ENCODE assay signal across 1 cellular context in genomic region chr3:25427155-25428002, GRCh38.
TF ChIP-seq lines count a peak whose summit lies in the region.

No MANE protein-coding gene starts in this region.

TF ChIP-seq in H1, 55 proteins besides CTCF, POLR2A, EP300 and RAD21 (continued from another document):
- TF ChIP-seq SP2 (IDR thresholded peaks at IDR 0.05; ENCODE audit: low read length) (no peak), SUZ12 (IDR thresholded peaks at IDR 0.05; ENCODE audit: low read length) (no peak), ATF3 (IDR thresholded peaks at IDR 0.05; ENCODE audit: insufficient read depth, low read depth, low read length) (no peak), SIN3A (conservative IDR thresholded peaks at IDR 0.05 in 1 of 2, IDR thresholded peaks at IDR 0.05 in 1 of 2; ENCODE audit: low read depth in 1 of 2, low read length in 2 of 2) (no peak), HDAC2 (IDR thresholded peaks at IDR 0.05; ENCODE audit: borderline replicate concordance in 1 of 2, low read depth in 2 of 2, low read length in 2 of 2) (peak in 1 of 2 experiments; percentile 65; a peak in 1 of 4 replicates), KDM1A (IDR thresholded peaks at IDR 0.05; ENCODE audit: borderline replicate concordance, low read length) (peak; percentile 85; the same call in 1 of the 2 replicates), MAFK (IDR thresholded peaks at IDR 0.05; ENCODE audit: low read depth, low read length) (no peak), TEAD4 (IDR thresholded peaks at IDR 0.05; ENCODE audit: low read depth, low read length) (no peak)
